In the genomic region with DNA sequence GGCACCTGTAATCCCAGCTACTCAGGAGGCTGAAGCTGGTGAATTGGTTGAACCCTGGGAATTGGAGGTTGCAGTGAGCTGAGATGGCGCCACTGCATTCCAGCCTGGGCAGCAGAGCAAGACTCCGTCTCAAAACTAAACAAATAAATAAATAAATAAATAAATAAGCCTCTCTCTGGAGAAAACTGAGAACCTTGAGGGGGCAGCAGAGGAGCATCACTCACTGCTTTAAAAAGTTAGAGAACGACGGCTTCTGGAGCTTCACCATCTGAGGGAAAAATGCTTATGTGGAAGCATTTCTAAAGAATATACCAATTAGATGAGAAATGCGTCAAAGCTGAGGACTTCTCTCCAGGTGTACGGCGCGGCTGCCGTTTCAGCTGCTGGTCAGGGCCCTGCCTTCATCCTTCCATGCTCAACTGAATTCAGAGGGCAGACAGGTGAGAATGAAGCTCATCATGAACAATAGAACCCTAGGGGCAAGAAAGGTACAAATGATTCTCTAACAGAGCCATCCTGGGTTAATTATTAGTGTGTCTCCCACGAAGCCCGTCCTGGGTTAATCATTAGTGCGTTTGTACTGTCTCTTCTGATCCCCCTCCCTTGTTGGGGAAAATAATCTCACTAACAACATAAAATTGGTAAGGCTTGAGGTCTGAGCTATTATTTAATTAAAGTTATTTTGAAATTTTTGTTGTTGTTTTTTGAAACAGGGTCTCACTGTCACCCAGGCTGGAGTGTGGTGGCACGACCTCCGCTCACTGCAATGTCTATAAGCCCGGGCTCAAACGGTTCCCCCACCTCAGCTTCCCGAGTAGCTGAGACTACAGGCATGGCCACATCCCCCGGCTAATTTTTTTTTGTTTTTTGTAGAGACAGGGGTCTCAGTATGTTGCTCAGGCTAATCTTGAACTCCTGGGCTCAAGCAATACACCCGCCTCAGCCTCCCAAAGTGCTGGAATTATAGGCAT, we compare ENCODE assay signal across 9 cellular contexts.
DNase-seq lines count a peak whose midpoint lies in the region; ATAC-seq, FAIRE-seq and TF ChIP-seq lines count a peak whose summit lies in the region.
"Had no signal": no experiment of that assay in that cellular context is flagged by ENCODE, and none has a peak within 500 bp of the region (broad histone marks: within the 10 kb centered on the region; RNA-seq: fewer than 3 reads in every experiment).

No MANE protein-coding gene starts in this region.

- no peak overlapping the region for H3K9ac ChIP-seq in GM12878 (ENCODE audit: control insufficient read depth, insufficient read depth, low read length)
- H3K9ac ChIP-seq: parathyroid adenoma had no signal

- no peak for TF ChIP-seq POLR2A in GM12878 (IDR thresholded peaks at IDR 0.05; ENCODE audit: low read depth, low read length)

- RAD21 ChIA-PET in GM12878 (lab: Charles Lee; ENCODE audit: unreplicated experiment) = interaction anchor here (0.6 to 1.7 kb wide), 7 partner anchors 100 to 638 kb away, joined by 3 to 4 read pairs (median 3); no protein-coding TSS in a partner anchor

- no peaks in the 10 kb centered on the region for H3K36me3 Mint-ChIP-seq in Caco-2 (ENCODE audit: insufficient read depth, unreplicated experiment)

- intact Hi-C loops in Caco-2 (cut with micrococcal nuclease; ENCODE audit: unreplicated experiment) = loop anchor here (1.0 to 5.0 kb wide), 5 partner anchors 71 to 639 kb away; no protein-coding TSS in a partner anchor
- intact Hi-C loops in GM12878 (cut with micrococcal nuclease; ENCODE audit: unreplicated experiment) = loop anchor here (10.0 kb wide), 1 partner anchor 641 kb away; no protein-coding TSS in a partner anchor
- intact Hi-C loops in posterior vena cava (cut with DNase I) = no loop called here

- H3K27ac ChIP-seq in GM12878 (ENCODE audit: control insufficient read depth, insufficient read depth) = no peak overlapping the region
- H3K27ac ChIP-seq: parathyroid adenoma had no signal

- FAIRE-seq in GM12878 (lab: Jason Lieb, UNC) = no peak

- H4K20me1 ChIP-seq in GM12878 (ENCODE audit: control insufficient read depth, insufficient read depth) = no peaks in the 10 kb centered on the region

- TF ChIP-seq RAD21 in GM12878 (IDR thresholded peaks at IDR 0.05; ENCODE audit: insufficient read depth, low read depth, low read length) = peak; percentile 45

- TF ChIP-seq CTCF in Caco-2 (IDR thresholded peaks at IDR 0.05; ENCODE audit: insufficient read depth in 1 of 2, low read depth in 1 of 2, low read length in 1 of 2, severe bottlenecking in 1 of 2, unreplicated experiment in 1 of 2) (peak; percentile 42 to 57), GM12878 (IDR thresholded peaks at IDR 0.05 in 2 of 3, conservative IDR thresholded peaks at IDR 0.05 in 1 of 3; ENCODE audit: control insufficient read depth in 2 of 3, extremely low read depth in 1 of 3, insufficient read depth in 1 of 3, low read depth in 3 of 3, low read length in 3 of 3) (peak in 1 of 3 experiments; percentile 16; a peak in 1 of 6 replicates)

- H3K27me3 ChIP-seq in Caco-2 (replicated peaks; ENCODE audit: control insufficient read depth, insufficient read depth, low read length) = no peaks in the 10 kb centered on the region
- no peaks in the 10 kb centered on the region for H3K27me3 ChIP-seq in GM12878 (replicated peaks in 1 of 2; ENCODE audit: control insufficient read depth in 2 of 2, insufficient read depth in 2 of 2, low read length in 1 of 2)

- H3K36me3 ChIP-seq in Caco-2 (ENCODE audit: control insufficient read depth, insufficient read depth, low read length) (no peaks in the 10 kb centered on the region), GM12878 (ENCODE audit: control insufficient read depth in 2 of 2, insufficient read depth in 2 of 2, low read length in 1 of 2) (no peaks in the 10 kb centered on the region)

- BruUV-seq in Caco-2 (replicated peaks; lab: Mats Ljungman, UMichigan) (no TSS peak), GM12878 (replicated peaks; lab: Mats Ljungman, UMichigan) (no TSS peak)

- DNase-seq in Caco-2 (peak; percentile 57 to 61), KBM-7 (peak; percentile 18), GM12878 (ENCODE audit: low read depth, low spot score) (no peak), medulla oblongata (ENCODE audit: extremely low spot score) (peak; percentile 43), cerebellar nuclear complex (lab: John Stamatoyannopoulos, UW) (no peak), posterior vena cava (ENCODE audit: low spot score) (no peak)
- no peak for DNase-seq in activated naive CD4-positive, alpha-beta T cell treated with Interleukin-2 at 50 U/mL for 16 hours
- DNase-seq in activated effector memory CD4-positive, alpha-beta T cell treated with anti-CD3 and anti-CD28 coated beads, Interleukin-2, amount 50 U/mL, for 16 hours = no peak

- H3K9me3 ChIP-seq in Caco-2 (no peaks in the 10 kb centered on the region), GM12878 (replicated peaks; ENCODE audit: control insufficient read depth, insufficient read depth, low read length) (no peaks in the 10 kb centered on the region)

- H2AFZ ChIP-seq in GM12878 (ENCODE audit: control insufficient read depth, low read depth, low read length) = no peak overlapping the region
- H2AFZ ChIP-seq: parathyroid adenoma had no signal

- CTCF ChIA-PET in Caco-2 (lab: Charles Lee) (interaction anchor here (0.5 to 1.1 kb wide), 4 partner anchors 142 to 452 kb away, joined by 3 to 6 read pairs (median 4); no protein-coding TSS in a partner anchor), GM12878 (lab: Yijun Ruan, JAX) (interaction anchor here (0.6 to 2.3 kb wide), 10 partner anchors 8 to 1206 kb away, joined by 3 to 7 read pairs (median 3); no protein-coding TSS in a partner anchor)

- no peak overlapping the region for H3K27ac Mint-ChIP-seq in Caco-2 (ENCODE audit: unreplicated experiment)

- POLR2A ChIA-PET in Caco-2 (lab: Charles Lee) (interaction anchor here (0.6 kb wide), 1 partner anchor 387 kb away, joined by 3 read pairs; no protein-coding TSS in a partner anchor), GM12878 (lab: Charles Lee) (interaction anchor here (0.6 to 0.7 kb wide), 2 partner anchors 13 to 99 kb away, joined by 3 to 5 read pairs; no protein-coding TSS in a partner anchor)

- 56% methylated on average over 19 of the region's 19 CpGs for WGBS in GM12878 (ENCODE audit: insufficient coverage, insufficient replicate concordance, low lambda C conversion rate, missing lambda C conversion rate)

- in situ Hi-C loops in KBM-7 (cut with MboI; ENCODE audit: low pct_unique_long_range_greater_than_20kb, low sequenced_read_pairs) (no loop called here), GM12878 (cut with MboI) (no loop called here)

- H3K27me3 Mint-ChIP-seq in Caco-2 (ENCODE audit: insufficient read depth, unreplicated experiment) = no peaks in the 10 kb centered on the region

- SMC1A ChIA-PET in GM12878 (lab: Charles Lee; ENCODE audit: uncharacterized antibody, unreplicated experiment) = interaction anchor here (0.5 to 1.8 kb wide), 9 partner anchors 8 to 675 kb away, joined by 3 to 5 read pairs (median 3); no protein-coding TSS in a partner anchor

- H3K4me3 ChIP-seq in Caco-2 (ENCODE audit: low read depth, low read length) (0 out of 2 replicates have a peak overlapping the region, but pooled peaks have one; percentile 6), GM12878 (no peak overlapping the region)

- H3K79me2 ChIP-seq in GM12878 (ENCODE audit: control insufficient read depth, insufficient read depth, low read length) = no peaks in the 10 kb centered on the region
- H3K79me2 ChIP-seq: parathyroid adenoma had no signal

- H3K4me2 ChIP-seq in GM12878 (ENCODE audit: control insufficient read depth, insufficient read depth) = no peak overlapping the region

- H3K9me3 Mint-ChIP-seq in Caco-2 (ENCODE audit: unreplicated experiment) = no peaks in the 10 kb centered on the region

- H3K4me3 Mint-ChIP-seq in Caco-2 (ENCODE audit: unreplicated experiment) = peak overlapping the region; percentile 56

- H3K4me1 Mint-ChIP-seq in Caco-2 (ENCODE audit: low read depth, unreplicated experiment) = no peaks in the 10 kb centered on the region

- ATAC-seq in GM12878 = no peak

- H3K4me1 ChIP-seq in Caco-2 = peaks cover 9% of the 10 kb centered on the region
- no peaks in the 10 kb centered on the region for H3K4me1 ChIP-seq in GM12878 (ENCODE audit: control insufficient read depth, insufficient read depth, low read length)
- H3K4me1 ChIP-seq: parathyroid adenoma had no signal

- no peak for TF ChIP-seq EP300 in GM12878 (IDR thresholded peaks at IDR 0.05; ENCODE audit: borderline replicate concordance in 1 of 2, control insufficient read depth in 1 of 2, low read depth in 2 of 2, low read length in 2 of 2)

TF ChIP-seq in GM12878, 131 proteins besides CTCF, POLR2A, EP300 and RAD21 (continues in another document):
- TF ChIP-seq SMC3 (IDR thresholded peaks at IDR 0.05; ENCODE audit: borderline replicate concordance, low read length) = no peak
- TF ChIP-seq, protein P1, sequence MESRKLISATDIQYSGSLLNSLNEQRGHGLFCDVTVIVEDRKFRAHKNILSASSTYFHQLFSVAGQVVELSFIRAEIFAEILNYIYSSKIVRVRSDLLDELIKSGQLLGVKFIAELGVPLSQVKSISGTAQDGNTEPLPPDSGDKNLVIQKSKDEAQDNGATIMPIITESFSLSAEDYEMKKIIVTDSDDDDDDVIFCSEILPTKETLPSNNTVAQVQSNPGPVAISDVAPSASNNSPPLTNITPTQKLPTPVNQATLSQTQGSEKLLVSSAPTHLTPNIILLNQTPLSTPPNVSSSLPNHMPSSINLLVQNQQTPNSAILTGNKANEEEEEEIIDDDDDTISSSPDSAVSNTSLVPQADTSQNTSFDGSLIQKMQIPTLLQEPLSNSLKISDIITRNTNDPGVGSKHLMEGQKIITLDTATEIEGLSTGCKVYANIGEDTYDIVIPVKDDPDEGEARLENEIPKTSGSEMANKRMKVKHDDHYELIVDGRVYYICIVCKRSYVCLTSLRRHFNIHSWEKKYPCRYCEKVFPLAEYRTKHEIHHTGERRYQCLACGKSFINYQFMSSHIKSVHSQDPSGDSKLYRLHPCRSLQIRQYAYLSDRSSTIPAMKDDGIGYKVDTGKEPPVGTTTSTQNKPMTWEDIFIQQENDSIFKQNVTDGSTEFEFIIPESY (IDR thresholded peaks at IDR 0.05) = no peak
- TF ChIP-seq RBBP5 (conservative IDR thresholded peaks at IDR 0.05) = no peak
- TF ChIP-seq RELA (IDR thresholded peaks at IDR 0.05; ENCODE audit: borderline replicate concordance, partially characterized antibody) = no peak
- TF ChIP-seq EZH2 (IDR thresholded peaks at IDR 0.05; ENCODE audit: borderline replicate concordance, control insufficient read depth, low read depth, low read length) = no peak
- no peak for TF ChIP-seq TCF3 (IDR thresholded peaks at IDR 0.05; ENCODE audit: borderline replicate concordance, insufficient read depth, low read depth, low read length)
- TF ChIP-seq, protein P2, sequence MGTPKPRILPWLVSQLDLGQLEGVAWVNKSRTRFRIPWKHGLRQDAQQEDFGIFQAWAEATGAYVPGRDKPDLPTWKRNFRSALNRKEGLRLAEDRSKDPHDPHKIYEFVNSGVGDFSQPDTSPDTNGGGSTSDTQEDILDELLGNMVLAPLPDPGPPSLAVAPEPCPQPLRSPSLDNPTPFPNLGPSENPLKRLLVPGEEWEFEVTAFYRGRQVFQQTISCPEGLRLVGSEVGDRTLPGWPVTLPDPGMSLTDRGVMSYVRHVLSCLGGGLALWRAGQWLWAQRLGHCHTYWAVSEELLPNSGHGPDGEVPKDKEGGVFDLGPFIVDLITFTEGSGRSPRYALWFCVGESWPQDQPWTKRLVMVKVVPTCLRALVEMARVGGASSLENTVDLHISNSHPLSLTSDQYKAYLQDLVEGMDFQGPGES (IDR thresholded peaks at IDR 0.05) = no peak

Comparison
In these comparisons a context has a peak if more than half of its experiments do, and no peak if none do; other contexts are left out.
1. DNase-seq: peak in Caco-2 (2 of 2), KBM-7 (single experiment) and medulla oblongata (single experiment); none in GM12878 (single experiment), cerebellar nuclear complex (0 of 2), activated naive CD4-positive, alpha-beta T cell treated with Interleukin-2 at 50 U/mL for 16 hours (single experiment), activated effector memory CD4-positive, alpha-beta T cell treated with anti-CD3 and anti-CD28 coated beads, Interleukin-2, amount 50 U/mL, for 16 hours (single experiment) and posterior vena cava (single experiment).
2. intact Hi-C loops: an anchor here in Caco-2 (1.0 to 5.0 kb wide) and GM12878 (10.0 kb wide); none called in posterior vena cava.